Comparison of ENCODE assay signal across 13 cellular contexts in the genomic region with DNA sequence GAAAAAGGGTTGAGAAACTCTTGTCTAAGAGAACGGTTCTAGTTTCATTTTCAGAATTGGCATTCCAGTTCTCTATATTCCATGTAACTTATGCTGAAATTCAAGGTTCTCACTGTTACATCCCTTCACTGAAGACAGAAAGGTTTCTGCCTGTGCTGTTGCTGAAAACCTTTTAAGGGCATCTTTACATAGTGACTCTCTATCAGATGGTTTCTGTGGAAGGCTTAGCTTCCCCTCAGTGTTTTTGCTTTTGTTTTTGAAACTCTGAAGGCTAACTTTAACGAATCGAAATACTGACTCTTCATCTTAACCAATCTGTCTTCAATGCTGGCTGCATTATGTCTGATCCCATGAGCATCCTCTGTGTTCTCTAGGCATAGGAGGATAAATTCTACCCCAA.
"Had no signal": no experiment of that assay in that cellular context is flagged by ENCODE, and none has a peak within 500 bp of the region (broad histone marks: within the 10 kb centered on the region; RNA-seq: fewer than 3 reads in every experiment).

No MANE protein-coding gene starts in this region.

- H3K27ac ChIP-seq: coronary artery had no signal

- ATAC-seq: WTC11 had no signal

- H3K27ac Mint-ChIP-seq: activated CD4-positive, alpha-beta T cell treated with anti-CD3 and anti-CD28 coated beads, Interleukin-2, amount 10 ng/mL, durations not matched to agents 24 days and 14 days; activated naive CD4-positive, alpha-beta T cell treated with anti-CD3 and anti-CD28 coated beads for 36 hours; type B pancreatic cell; WTC11 had no signal

- H3K27me3 Mint-ChIP-seq: activated CD4-positive, alpha-beta T cell treated with anti-CD3 and anti-CD28 coated beads, Interleukin-2, amount 10 ng/mL, durations not matched to agents 24 days and 14 days; type B pancreatic cell had no signal

- DNase-seq: activated CD4-positive, alpha-beta T cell treated with anti-CD3 and anti-CD28 coated beads, Interleukin-2, amount 10 ng/mL, durations not matched to agents 24 days and 14 days; activated CD8-positive, alpha-beta memory T cell treated with anti-CD3 and anti-CD28 coated beads for 24 hours; activated naive CD4-positive, alpha-beta T cell treated with anti-CD3 and anti-CD28 coated beads for 36 hours; central memory CD4-positive, alpha-beta T cell; effector CD4-positive, alpha-beta T cell; foreskin melanocyte; mesendoderm; stimulated activated CD4-positive, alpha-beta T cell treated with anti-CD3 and anti-CD28 coated beads, Interleukin-12 subunit alpha, Interleukin-12 subunit beta, amount 100 ng/mL, for 4 hours; stimulated activated naive CD4-positive, alpha-beta T cell had no signal

- H3K4me3 ChIP-seq: coronary artery had no signal

- H3K4me3 Mint-ChIP-seq: activated CD4-positive, alpha-beta T cell treated with anti-CD3 and anti-CD28 coated beads, Interleukin-2, amount 10 ng/mL, durations not matched to agents 24 days and 14 days; activated naive CD4-positive, alpha-beta T cell treated with anti-CD3 and anti-CD28 coated beads for 36 hours; neural crest cell; type B pancreatic cell; WTC11 had no signal

- H3K4me1 Mint-ChIP-seq: activated CD4-positive, alpha-beta T cell treated with anti-CD3 and anti-CD28 coated beads, Interleukin-2, amount 10 ng/mL, durations not matched to agents 24 days and 14 days; neural crest cell; WTC11 had no signal

- H3K9me3 Mint-ChIP-seq: type B pancreatic cell had no signal

- H3K36me3 Mint-ChIP-seq: type B pancreatic cell had no signal
